ENCODE assay signal across 1 cellular context in the genomic region with DNA sequence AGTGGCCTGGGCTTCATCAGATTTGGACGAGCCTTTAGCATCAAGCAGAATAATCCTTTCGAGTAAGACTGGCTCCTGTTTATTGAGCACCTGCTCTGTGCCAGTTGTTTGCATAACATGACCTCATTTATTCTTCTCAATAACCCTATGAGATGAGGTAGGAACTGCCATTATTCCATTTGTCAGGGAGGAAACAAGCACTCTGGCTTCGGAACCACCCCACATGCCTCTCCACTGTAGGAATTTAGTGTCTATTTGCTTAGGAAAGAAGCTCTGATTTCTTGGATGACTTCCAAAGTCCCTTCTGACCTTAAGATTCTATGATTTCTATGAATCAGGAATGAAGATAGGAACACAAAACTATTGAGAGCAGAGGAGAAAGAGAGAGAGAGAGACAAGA.
TF ChIP-seq lines count a peak whose summit lies in the region.

No MANE protein-coding gene starts in this region.

TF ChIP-seq in GM23338, 12 proteins besides CTCF, POLR2A, EP300 and RAD21 (continued from another document):
- TF ChIP-seq, protein P1, sequence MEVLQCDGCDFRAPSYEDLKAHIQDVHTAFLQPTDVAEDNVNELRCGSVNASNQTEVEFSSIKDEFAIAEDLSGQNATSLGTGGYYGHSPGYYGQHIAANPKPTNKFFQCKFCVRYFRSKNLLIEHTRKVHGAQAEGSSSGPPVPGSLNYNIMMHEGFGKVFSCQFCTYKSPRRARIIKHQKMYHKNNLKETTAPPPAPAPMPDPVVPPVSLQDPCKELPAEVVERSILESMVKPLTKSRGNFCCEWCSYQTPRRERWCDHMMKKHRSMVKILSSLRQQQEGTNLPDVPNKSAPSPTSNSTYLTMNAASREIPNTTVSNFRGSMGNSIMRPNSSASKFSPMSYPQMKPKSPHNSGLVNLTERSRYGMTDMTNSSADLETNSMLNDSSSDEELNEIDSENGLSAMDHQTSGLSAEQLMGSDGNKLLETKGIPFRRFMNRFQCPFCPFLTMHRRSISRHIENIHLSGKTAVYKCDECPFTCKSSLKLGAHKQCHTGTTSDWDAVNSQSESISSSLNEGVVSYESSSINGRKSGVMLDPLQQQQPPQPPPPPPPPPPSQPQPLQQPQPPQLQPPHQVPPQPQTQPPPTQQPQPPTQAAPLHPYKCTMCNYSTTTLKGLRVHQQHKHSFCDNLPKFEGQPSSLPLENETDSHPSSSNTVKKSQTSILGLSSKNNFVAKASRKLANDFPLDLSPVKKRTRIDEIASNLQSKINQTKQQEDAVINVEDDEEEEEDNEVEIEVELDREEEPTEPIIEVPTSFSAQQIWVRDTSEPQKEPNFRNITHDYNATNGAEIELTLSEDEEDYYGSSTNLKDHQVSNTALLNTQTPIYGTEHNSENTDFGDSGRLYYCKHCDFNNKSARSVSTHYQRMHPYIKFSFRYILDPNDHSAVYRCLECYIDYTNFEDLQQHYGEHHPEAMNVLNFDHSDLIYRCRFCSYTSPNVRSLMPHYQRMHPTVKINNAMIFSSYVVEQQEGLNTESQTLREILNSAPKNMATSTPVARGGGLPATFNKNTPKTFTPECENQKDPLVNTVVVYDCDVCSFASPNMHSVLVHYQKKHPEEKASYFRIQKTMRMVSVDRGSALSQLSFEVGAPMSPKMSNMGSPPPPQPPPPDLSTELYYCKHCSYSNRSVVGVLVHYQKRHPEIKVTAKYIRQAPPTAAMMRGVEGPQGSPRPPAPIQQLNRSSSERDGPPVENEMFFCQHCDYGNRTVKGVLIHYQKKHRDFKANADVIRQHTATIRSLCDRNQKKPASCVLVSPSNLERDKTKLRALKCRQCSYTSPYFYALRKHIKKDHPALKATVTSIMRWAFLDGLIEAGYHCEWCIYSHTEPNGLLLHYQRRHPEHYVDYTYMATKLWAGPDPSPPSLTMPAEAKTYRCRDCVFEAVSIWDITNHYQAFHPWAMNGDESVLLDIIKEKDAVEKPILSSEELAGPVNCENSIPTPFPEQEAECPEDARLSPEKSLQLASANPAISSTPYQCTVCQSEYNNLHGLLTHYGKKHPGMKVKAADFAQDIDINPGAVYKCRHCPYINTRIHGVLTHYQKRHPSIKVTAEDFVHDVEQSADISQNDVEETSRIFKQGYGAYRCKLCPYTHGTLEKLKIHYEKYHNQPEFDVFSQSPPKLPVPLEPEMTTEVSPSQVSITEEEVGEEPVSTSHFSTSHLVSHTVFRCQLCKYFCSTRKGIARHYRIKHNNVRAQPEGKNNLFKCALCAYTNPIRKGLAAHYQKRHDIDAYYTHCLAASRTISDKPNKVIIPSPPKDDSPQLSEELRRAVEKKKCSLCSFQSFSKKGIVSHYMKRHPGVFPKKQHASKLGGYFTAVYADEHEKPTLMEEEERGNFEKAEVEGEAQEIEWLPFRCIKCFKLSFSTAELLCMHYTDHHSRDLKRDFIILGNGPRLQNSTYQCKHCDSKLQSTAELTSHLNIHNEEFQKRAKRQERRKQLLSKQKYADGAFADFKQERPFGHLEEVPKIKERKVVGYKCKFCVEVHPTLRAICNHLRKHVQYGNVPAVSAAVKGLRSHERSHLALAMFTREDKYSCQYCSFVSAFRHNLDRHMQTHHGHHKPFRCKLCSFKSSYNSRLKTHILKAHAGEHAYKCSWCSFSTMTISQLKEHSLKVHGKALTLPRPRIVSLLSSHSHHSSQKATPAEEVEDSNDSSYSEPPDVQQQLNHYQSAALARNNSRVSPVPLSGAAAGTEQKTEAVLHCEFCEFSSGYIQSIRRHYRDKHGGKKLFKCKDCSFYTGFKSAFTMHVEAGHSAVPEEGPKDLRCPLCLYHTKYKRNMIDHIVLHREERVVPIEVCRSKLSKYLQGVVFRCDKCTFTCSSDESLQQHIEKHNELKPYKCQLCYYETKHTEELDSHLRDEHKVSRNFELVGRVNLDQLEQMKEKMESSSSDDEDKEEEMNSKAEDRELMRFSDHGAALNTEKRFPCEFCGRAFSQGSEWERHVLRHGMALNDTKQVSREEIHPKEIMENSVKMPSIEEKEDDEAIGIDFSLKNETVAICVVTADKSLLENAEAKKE (CRISPR knock-in tag; IDR thresholded peaks at IDR 0.05), result no peak
- TF ChIP-seq POLR2AphosphoS5 (IDR thresholded peaks at IDR 0.05; ENCODE audit: low read depth) (no peak), ZNF114 (CRISPR knock-in tag; IDR thresholded peaks at IDR 0.05) (no peak), EZH2phosphoT487 (IDR thresholded peaks at IDR 0.05; ENCODE audit: unreplicated experiment) (no peak), EZH2 (IDR thresholded peaks at IDR 0.05; ENCODE audit: low read depth, unreplicated experiment) (no peak), STAT1 (IDR thresholded peaks at IDR 0.05; ENCODE audit: unreplicated experiment) (no peak)
